14 cellular contexts compared by ENCODE assay signal in genomic region chr10:122376364-122376961, GRCh38. TPM values are rescaled to one million over a fixed set of nuclear protein-coding genes. Genes with fewer than 3 reads are reported as not detected.
DNase-seq lines count a peak whose midpoint lies in the region; ATAC-seq, FAIRE-seq and TF ChIP-seq lines count a peak whose summit lies in the region.
"Had no signal": no experiment of that assay in that cellular context is flagged by ENCODE, and none has a peak within 500 bp of the region (broad histone marks: within the 10 kb centered on the region; RNA-seq: fewer than 3 reads in every experiment).

No MANE protein-coding gene starts in this region.

- H3K4me1 ChIP-seq in SK-N-SH (ENCODE audit: control insufficient read depth in 1 of 2, insufficient read depth in 2 of 2, low read depth in 1 of 2, low read length in 1 of 2): peaks cover 2 to 5% of the 10 kb centered on the region in 2 experiments; a peak in 3 of 4 replicates
- no peaks in the 10 kb centered on the region for H3K4me1 ChIP-seq in HUES6 (ENCODE audit: control insufficient read depth, insufficient read depth, low read length)
- peaks cover 15% of the 10 kb centered on the region for H3K4me1 ChIP-seq in endothelial cell of umbilical vein (ENCODE audit: control insufficient read depth, extremely low read depth, insufficient read depth, low read length)
- H3K4me1 ChIP-seq: prostate gland had no signal

- no peak for TF ChIP-seq POLR2A in endothelial cell of umbilical vein (IDR thresholded peaks at IDR 0.05; ENCODE audit: low read depth, low read length)

- H2AFZ ChIP-seq in SK-N-SH (ENCODE audit: low read depth) (no peak overlapping the region), endothelial cell of umbilical vein (ENCODE audit: low read depth, low read length) (peak overlapping the region; percentile 32)

- H3K9me2 ChIP-seq in SK-N-SH: no peaks in the 10 kb centered on the region

- DNase-seq in SK-N-SH (no peak), endothelial cell of umbilical vein (ENCODE audit: low read depth, low spot score) (peak; percentile 56), neural crest cell (ENCODE audit: low read depth, low spot score) (no peak), NCI-H2171 (lab: John Stamatoyannopoulos, UW) (no peak), hypothalamus (lab: John Stamatoyannopoulos, UW) (no peak)
- DNase-seq: 8988T; activated T-cell treated with anti-CD3 and anti-CD28 coated beads, Interleukin-2, amount 50 U/mL, for 1 hour; DMS79; islet precursor cell; stimulated activated CD4-positive, alpha-beta T cell treated with anti-CD3 and anti-CD28 coated beads, Interleukin-4, amount 100 ng/mL, for 24 hours had no signal

- CTCF ChIA-PET in SK-N-SH (lab: Yijun Ruan, JAX) (no interaction called here), endothelial cell of umbilical vein (lab: Charles Lee) (interaction anchor here (1.8 to 3.8 kb wide), 2 partner anchors 78 to 189 kb away, joined by 7 to 19 read pairs; no protein-coding TSS in a partner anchor)

- ATAC-seq in SK-N-SH treated with all-trans-retinoic acid at 6 μM for 48 hours (no peak), GM18870 (IDR thresholded peaks at IDR 0.05; ENCODE audit: unreplicated experiment) (no peak)

- dilution Hi-C loops in endothelial cell of umbilical vein (cut with MboI; ENCODE audit: extremely low pct_ligation_motif_present, low sequenced_read_pairs): no loop called here

- TF ChIP-seq CTCF in SK-N-SH (IDR thresholded peaks at IDR 0.05) (no peak), endothelial cell of umbilical vein (IDR thresholded peaks at IDR 0.05; ENCODE audit: extremely low read depth in 1 of 2, insufficient read depth in 1 of 2, low read depth in 1 of 2, low read length in 2 of 2) (no peak), neural crest cell (conservative IDR thresholded peaks at IDR 0.05) (no peak)

- H3K36me3 Mint-ChIP-seq in neural crest cell (ENCODE audit: low read depth): peaks cover 4% of the 10 kb centered on the region

- TF ChIP-seq EP300 in SK-N-SH (IDR thresholded peaks at IDR 0.05; ENCODE audit: borderline replicate concordance in 1 of 2, low read depth in 1 of 2, low read length in 1 of 2): no peak

- H3K27ac ChIP-seq in SK-N-SH (ENCODE audit: low read depth in 2 of 2, low read length in 1 of 2): no peak overlapping the region
- no peak overlapping the region for H3K27ac ChIP-seq in HUES6 (ENCODE audit: low read depth, low read length)
- peak overlapping the region; percentile 84 for H3K27ac ChIP-seq in endothelial cell of umbilical vein (ENCODE audit: insufficient read depth, low read depth, low read length)

- H3K36me3 ChIP-seq in SK-N-SH (replicated peaks in 1 of 2; ENCODE audit: control insufficient read depth in 1 of 2, insufficient read depth in 2 of 2, low read length in 1 of 2) (peaks cover 0 to 10% of the 10 kb centered on the region in 2 experiments), HUES6 (ENCODE audit: control insufficient read depth, insufficient read depth, low read length) (peaks cover 9% of the 10 kb centered on the region), endothelial cell of umbilical vein (ENCODE audit: control insufficient read depth in 2 of 2, extremely low read depth in 1 of 2, insufficient read depth in 2 of 2, low read length in 2 of 2) (peaks cover 0 to 2% of the 10 kb centered on the region in 2 experiments)
- H3K36me3 ChIP-seq: prostate gland had no signal

- TF ChIP-seq RAD21 in SK-N-SH (IDR thresholded peaks at IDR 0.05; ENCODE audit: low read length): no peak

- TSS peak; percentile 14 for BruUV-seq in endothelial cell of umbilical vein (replicated peaks; lab: Mats Ljungman, UMichigan)

- no peaks in the 10 kb centered on the region for H3F3A ChIP-seq in SK-N-SH (replicated peaks; ENCODE audit: insufficient read depth)

- peaks cover 11% of the 10 kb centered on the region for H3K27me3 Mint-ChIP-seq in neural crest cell (ENCODE audit: low read depth)

- H3K79me2 ChIP-seq in SK-N-SH (ENCODE audit: insufficient read depth): peaks cover 60% of the 10 kb centered on the region
- H3K79me2 ChIP-seq in endothelial cell of umbilical vein (ENCODE audit: control insufficient read depth, insufficient read depth, low read length): peaks cover 60% of the 10 kb centered on the region

- H4K20me1 ChIP-seq in SK-N-SH (ENCODE audit: insufficient read depth): 0 out of 2 replicates have a peak, but pooled peaks cover 7% of the 10 kb centered on the region
- peaks cover 3% of the 10 kb centered on the region for H4K20me1 ChIP-seq in endothelial cell of umbilical vein (replicated peaks; ENCODE audit: control insufficient read depth, extremely low read depth, insufficient read depth, low read length)

- intact Hi-C loops in endothelial cell of umbilical vein (cut with micrococcal nuclease): loop anchor here (10.0 kb wide), 1 partner anchor 488 kb away; no protein-coding TSS in a partner anchor

- H3K9me3 ChIP-seq in SK-N-SH (no peaks in the 10 kb centered on the region; the same call in 1 of the 2 replicates), HUES6 (ENCODE audit: control insufficient read depth, insufficient read depth, low read depth, low read length) (no peaks in the 10 kb centered on the region), endothelial cell of umbilical vein (replicated peaks; ENCODE audit: control insufficient read depth, insufficient read depth, low read length) (no peaks in the 10 kb centered on the region)
- H3K9me3 ChIP-seq: prostate gland had no signal

- H3K9me1 ChIP-seq in endothelial cell of umbilical vein (replicated peaks; ENCODE audit: control insufficient read depth, extremely low read depth, insufficient read depth, low read length): no peaks in the 10 kb centered on the region

- H3K9me3 Mint-ChIP-seq in neural crest cell: no peaks in the 10 kb centered on the region

- no peak overlapping the region; the same call in 1 of the 2 replicates for H3K9ac ChIP-seq in SK-N-SH
- no peak overlapping the region for H3K9ac ChIP-seq in HUES6 (ENCODE audit: low read length)
- H3K9ac ChIP-seq in endothelial cell of umbilical vein (replicated peaks; ENCODE audit: extremely low read depth, insufficient read depth, low read length): peak overlapping the region; percentile 93

- H3K4me3 Mint-ChIP-seq in neural crest cell: peak overlapping the region; percentile 52

- peaks cover 24% of the 10 kb centered on the region for H3K4me1 Mint-ChIP-seq in neural crest cell

- FAIRE-seq in endothelial cell of umbilical vein (lab: Jason Lieb, UNC): peak; percentile 69

- POLR2A ChIA-PET in SK-N-SH (lab: Yijun Ruan, JAX): no interaction called here
- POLR2A ChIA-PET in endothelial cell of umbilical vein (lab: Charles Lee): no interaction called here

- H3K4me3 ChIP-seq in SK-N-SH (ENCODE audit: low read depth in 2 of 2, low read length in 1 of 2) (peak overlapping the region in 1 of 2 experiments; percentile 73; a peak in 2 of 4 replicates), HUES6 (ENCODE audit: low read depth, low read length) (peak overlapping the region; percentile 95; the same call in 1 of the 2 replicates), endothelial cell of umbilical vein (replicated peaks in 1 of 3; ENCODE audit: insufficient read depth in 1 of 3, low read depth in 1 of 3, low read length in 3 of 3) (peak overlapping the region in 2 of 3 experiments; percentile 5 to 77)

- no peaks in the 10 kb centered on the region for H3K27me3 ChIP-seq in SK-N-SH (ENCODE audit: insufficient read depth)
- H3K27me3 ChIP-seq in HUES6 (ENCODE audit: control insufficient read depth, insufficient read depth, low read length): peaks cover 12% of the 10 kb centered on the region
- no peaks in the 10 kb centered on the region for H3K27me3 ChIP-seq in endothelial cell of umbilical vein (ENCODE audit: control insufficient read depth in 2 of 2, insufficient read depth in 2 of 2, low read length in 2 of 2)

- H3K27ac Mint-ChIP-seq in neural crest cell (ENCODE audit: unreplicated experiment): no peak overlapping the region

- H3K4me2 ChIP-seq in SK-N-SH (0 out of 2 replicates have a peak overlapping the region, but pooled peaks have one; percentile 81), endothelial cell of umbilical vein (ENCODE audit: insufficient read depth, low read length) (peak overlapping the region; percentile 84)

- WGBS in SK-N-SH (ENCODE audit: low lambda C conversion rate): 93% methylated on average over 11 of the region's 11 CpGs

TF ChIP-seq in SK-N-SH, 30 proteins besides CTCF, POLR2A, EP300 and RAD21:
- no peak for TF ChIP-seq MXI1 (IDR thresholded peaks at IDR 0.05; ENCODE audit: low read depth, low read length)
- no peak for TF ChIP-seq RCOR1 (IDR thresholded peaks at IDR 0.05; ENCODE audit: low read length)
- no peak for TF ChIP-seq RFX5 (IDR thresholded peaks at IDR 0.05; ENCODE audit: low read length)

TF ChIP-seq in SK-N-SH treated with all-trans-retinoic acid at 6 μM for 48 hours, 23 proteins besides CTCF, POLR2A, EP300 and RAD21 (continues in another document):
- TF ChIP-seq ARNTL (CRISPR knock-in tag; IDR thresholded peaks at IDR 0.05; ENCODE audit: borderline replicate concordance, low read depth): no peak
- TF ChIP-seq GLIS3 (CRISPR knock-in tag; IDR thresholded peaks at IDR 0.05): no peak
- no peak for TF ChIP-seq ZFP30 (CRISPR knock-in tag; IDR thresholded peaks at IDR 0.05)

TF ChIP-seq in endothelial cell of umbilical vein, 7 proteins besides CTCF, POLR2A, EP300 and RAD21:
- peak; percentile 15 for TF ChIP-seq FOS (IDR thresholded peaks at IDR 0.05; ENCODE audit: borderline replicate concordance, insufficient read depth, low read length)
- no peak for TF ChIP-seq JUN (IDR thresholded peaks at IDR 0.05; ENCODE audit: borderline replicate concordance, insufficient read depth, insufficient read length, low read depth)

RNA-seq across cellular contexts. Expression of gene PLEKHA1, which starts 2.0 kb away (rescaled TPM):
- polyA plus RNA-seq in SK-N-SH (2012; rRNA removed) (8.4 and 10.6 TPM in 2 replicates), endothelial cell of umbilical vein (19.3 and 21.6 TPM in 2 replicates)
- 10.7 and 11.2 TPM in 2 replicates for polyA plus RNA-seq in SK-N-SH (2012; cell fraction: cytosol; rRNA removed)
- 13.1 and 19.2 TPM in 2 replicates for polyA plus RNA-seq in SK-N-SH (2012; cell fraction: nucleus; rRNA removed)
- total RNA-seq in endothelial cell of umbilical vein (58.0 and 58.8 TPM in 2 replicates), neural crest cell (20.6 and 21.7 TPM in 2 replicates)
- 20.1 and 23.8 TPM in 2 replicates for polyA plus RNA-seq in endothelial cell of umbilical vein (2011; cell fraction: cytosol; rRNA removed)
- polyA plus RNA-seq in endothelial cell of umbilical vein (2011; cell fraction: nucleus; rRNA removed): 53.3 and 72.4 TPM in 2 replicates
- 35.8 and 39.7 TPM in 2 replicates for polyA plus RNA-seq in endothelial cell of umbilical vein (2012)
- 31.6 and 50.0 TPM in 2 replicates for polyA minus RNA-seq in endothelial cell of umbilical vein
- 15.5 TPM for polyA minus RNA-seq in endothelial cell of umbilical vein (2011; cell fraction: cytosol; rRNA and poly(A)+ RNA removed)
- polyA minus RNA-seq in endothelial cell of umbilical vein (2011; cell fraction: nucleus; rRNA and poly(A)+ RNA removed): 40.9 and 53.0 TPM in 2 replicates
